Comparison of ENCODE assay signal across 2 cellular contexts in genomic region chr6:128208078-128208477, GRCh38.
TF ChIP-seq lines count a peak whose summit lies in the region.

No MANE protein-coding gene starts in this region.

TF ChIP-seq in SK-N-SH, 30 proteins besides CTCF, POLR2A, EP300 and RAD21 (continued from another document):
- no peak for TF ChIP-seq REST (IDR thresholded peaks at IDR 0.05; ENCODE audit: low read depth, low read length)
- no peak for TF ChIP-seq EZH2phosphoT487 (IDR thresholded peaks at IDR 0.05; ENCODE audit: borderline replicate concordance, low read depth)
- TF ChIP-seq MEF2A (IDR thresholded peaks at IDR 0.05; ENCODE audit: borderline replicate concordance, low read depth): no peak
- no peak for TF ChIP-seq PBX3 (IDR thresholded peaks at IDR 0.05)
- no peak for TF ChIP-seq FOXJ3 (CRISPR knock-in tag; IDR thresholded peaks at IDR 0.05)
- TF ChIP-seq CHD2 (IDR thresholded peaks at IDR 0.05; ENCODE audit: low read length, partially characterized antibody): no peak
- TF ChIP-seq IRF3 (IDR thresholded peaks at IDR 0.05; ENCODE audit: low read depth, low read length): no peak
- TF ChIP-seq YY1 (IDR thresholded peaks at IDR 0.05; ENCODE audit: low read depth): no peak

TF ChIP-seq in SK-N-SH treated with all-trans-retinoic acid at 6 μM for 48 hours, 23 proteins besides CTCF, POLR2A, EP300 and RAD21 (continued from another document):
- TF ChIP-seq CREB5 (CRISPR knock-in tag; IDR thresholded peaks at IDR 0.05; ENCODE audit: low read depth): no peak
